ENCODE assay signal across 1 cellular context in the genomic region with DNA sequence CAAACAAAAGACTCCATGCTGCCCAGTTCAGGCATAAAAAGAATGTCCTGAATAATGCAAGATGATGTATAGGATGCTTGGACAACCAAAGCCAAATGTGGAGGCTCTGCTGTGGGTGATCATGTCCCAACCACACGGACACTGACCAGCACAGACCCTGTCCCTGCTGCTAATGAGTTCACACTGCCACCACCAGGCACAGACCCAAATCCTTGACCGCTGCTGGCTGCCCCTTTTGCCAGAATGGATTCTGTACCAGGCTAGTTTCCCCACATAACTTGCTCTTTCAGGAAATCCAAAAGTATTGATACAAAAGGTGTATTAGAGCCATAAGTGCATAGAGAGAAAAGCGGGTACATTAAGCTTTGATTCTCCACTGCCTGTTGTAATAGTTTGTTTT.
TF ChIP-seq lines count a peak whose summit lies in the region.

No MANE protein-coding gene starts in this region.

TF ChIP-seq in H1, 55 proteins besides CTCF, POLR2A, EP300 and RAD21:
- TF ChIP-seq SAP30 (IDR thresholded peaks at IDR 0.05; ENCODE audit: insufficient read depth, insufficient replicate concordance, low read length) (no peak), RFX5 (IDR thresholded peaks at IDR 0.05; ENCODE audit: borderline replicate concordance, low read depth, low read length) (no peak), SUZ12 (IDR thresholded peaks at IDR 0.05; ENCODE audit: low read length) (no peak), RXRA (IDR thresholded peaks at IDR 0.05; ENCODE audit: insufficient read depth, low read depth, low read length) (no peak)
